Comparison of ENCODE assay signal across 8 cellular contexts in the genomic region with DNA sequence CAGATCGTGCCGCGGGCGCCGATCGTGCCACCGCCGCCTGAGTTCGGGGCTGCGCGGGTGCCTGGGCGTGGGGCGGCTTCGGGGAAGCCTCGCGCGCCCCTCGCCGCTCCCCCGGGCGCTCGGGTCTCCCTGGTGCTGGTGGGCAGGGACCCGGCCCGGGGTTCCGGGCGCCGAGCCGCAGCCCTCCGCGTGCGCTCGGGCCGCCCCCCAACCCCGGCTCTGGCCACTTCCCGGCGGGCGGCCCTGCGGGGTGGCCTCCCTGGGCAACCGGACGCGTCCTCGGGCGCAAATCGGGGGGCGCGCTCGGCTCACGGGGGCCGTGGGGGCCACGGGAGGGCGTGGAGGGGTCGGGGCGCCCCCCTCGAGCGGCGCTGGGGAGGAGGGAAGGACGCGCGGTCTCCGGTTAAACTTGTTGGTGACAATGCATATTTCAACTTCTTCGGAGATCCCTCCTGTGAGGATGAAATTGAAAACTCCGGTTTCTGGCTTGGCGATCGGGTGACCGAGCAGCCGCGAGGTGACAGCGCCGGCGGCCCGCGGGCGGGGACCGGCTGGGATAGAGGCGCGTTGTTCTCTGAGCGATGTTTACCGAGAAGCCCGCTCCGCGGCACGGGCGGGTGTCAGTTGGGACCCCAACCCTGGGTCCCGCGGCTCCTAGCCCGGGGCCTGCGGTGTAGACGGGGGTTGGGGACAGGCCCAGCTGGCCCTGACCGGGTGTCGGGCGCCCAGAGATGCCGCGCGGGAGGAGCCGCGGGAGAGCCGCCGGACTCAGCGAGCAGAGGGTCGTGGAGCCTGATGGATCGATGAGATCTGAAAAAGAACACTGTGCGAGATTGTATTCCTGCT. TPM values are rescaled to one million over a fixed set of nuclear protein-coding genes. Genes with fewer than 3 reads are reported as not detected.
DNase-seq lines count a peak whose midpoint lies in the region; ATAC-seq and TF ChIP-seq lines count a peak whose summit lies in the region.

No MANE protein-coding gene starts in this region.

- H3K4me3 Mint-ChIP-seq in stimulated activated naive CD8-positive, alpha-beta T cell treated with anti-CD3 and anti-CD28 coated beads, Interleukin-15, Interleukin-2, amounts not matched to agents 100 ng/mL and 50 ng/mL, for 24 hours: peak overlapping the region; percentile 70

- H3K36me3 Mint-ChIP-seq in stimulated activated naive CD8-positive, alpha-beta T cell treated with anti-CD3 and anti-CD28 coated beads, Interleukin-15, Interleukin-2, amounts not matched to agents 100 ng/mL and 50 ng/mL, for 24 hours (ENCODE audit: low read depth): no peaks in the 10 kb centered on the region

- H3K9me3 ChIP-seq in HUES64 (ENCODE audit: insufficient read depth, low read depth, low read length): no peaks in the 10 kb centered on the region
- no peaks in the 10 kb centered on the region for H3K9me3 ChIP-seq in breast epithelium

- intact Hi-C loops in breast epithelium (cut with DNase I; ENCODE audit: low total_unique reads): no loop called here

- peak overlapping the region; percentile 85 for H3K4me3 ChIP-seq in AG09309 (ENCODE audit: control insufficient read depth, low read depth, low read length)
- peak overlapping the region; percentile 79 for H3K4me3 ChIP-seq in HUES64 (ENCODE audit: low read length)
- peak overlapping the region; percentile 60 to 94 (median 90) for H3K4me3 ChIP-seq in breast epithelium

- no peak for TF ChIP-seq CTCF in AG09309 (IDR thresholded peaks at IDR 0.05; ENCODE audit: control insufficient read depth, insufficient read depth, low read depth, low read length, missing control alignments)
- TF ChIP-seq CTCF in breast epithelium (IDR thresholded peaks at IDR 0.05): no peak

- H3K27ac Mint-ChIP-seq in stimulated activated naive CD8-positive, alpha-beta T cell treated with anti-CD3 and anti-CD28 coated beads, Interleukin-15, Interleukin-2, amounts not matched to agents 100 ng/mL and 50 ng/mL, for 24 hours: no peak overlapping the region

- no peaks in the 10 kb centered on the region; the same call in 1 of the 2 replicates for H3K36me3 ChIP-seq in HUES64 (ENCODE audit: insufficient read depth, low read length)
- H3K36me3 ChIP-seq in breast epithelium: no peaks in the 10 kb centered on the region

- H3K27me3 Mint-ChIP-seq in stimulated activated naive CD8-positive, alpha-beta T cell treated with anti-CD3 and anti-CD28 coated beads, Interleukin-15, Interleukin-2, amounts not matched to agents 100 ng/mL and 50 ng/mL, for 24 hours: peaks cover 66% of the 10 kb centered on the region

- no peaks in the 10 kb centered on the region for H3K9me3 Mint-ChIP-seq in stimulated activated naive CD8-positive, alpha-beta T cell treated with anti-CD3 and anti-CD28 coated beads, Interleukin-15, Interleukin-2, amounts not matched to agents 100 ng/mL and 50 ng/mL, for 24 hours

- peak overlapping the region; percentile 72 for H3K9ac ChIP-seq in HUES64 (ENCODE audit: low read depth, low read length)

- peaks cover 27% of the 10 kb centered on the region for H3K4me1 Mint-ChIP-seq in stimulated activated naive CD8-positive, alpha-beta T cell treated with anti-CD3 and anti-CD28 coated beads, Interleukin-15, Interleukin-2, amounts not matched to agents 100 ng/mL and 50 ng/mL, for 24 hours (ENCODE audit: low read depth)

- no peak for DNase-seq in AG09309 (ENCODE audit: low read depth)
- peak in 1 of 2 donors; percentile 53 for DNase-seq in breast epithelium (ENCODE audit: low spot score in 2 of 2)
- peak; percentile 75 for DNase-seq in left kidney (ENCODE audit: low read depth, low spot score)
- no peak for DNase-seq in GOT3 (lab: John Stamatoyannopoulos, UW)
- no peak for DNase-seq in NCI-H1105 (lab: John Stamatoyannopoulos, UW)

- under 1% methylated on average over 102 of the region's 102 CpGs for WGBS in HUES64

- ATAC-seq in HG02623 (IDR thresholded peaks at IDR 0.05; ENCODE audit: unreplicated experiment): no peak

- TF ChIP-seq POLR2A in breast epithelium (IDR thresholded peaks at IDR 0.05): no peak

- H3K27ac ChIP-seq in HUES64 (ENCODE audit: low read depth, low read length): no peak overlapping the region
- peak overlapping the region; percentile 91 to 94 for H3K27ac ChIP-seq in breast epithelium

- H3K27me3 ChIP-seq in HUES64 (ENCODE audit: insufficient read depth, low read length): peaks cover 33% of the 10 kb centered on the region
- no peaks in the 10 kb centered on the region for H3K27me3 ChIP-seq in breast epithelium

- peaks cover 52% of the 10 kb centered on the region for H3K4me1 ChIP-seq in HUES64 (ENCODE audit: insufficient read depth, low read length)
- peaks cover 10 to 12% of the 10 kb centered on the region in 2 donors for H3K4me1 ChIP-seq in breast epithelium

RNA-seq across cellular contexts. Expression of a gene that starts 0.7 kb away (rescaled TPM):
- polyA plus RNA-seq in HUES64 (2013, experiment 1 of 2): 26.2 TPM
- polyA plus RNA-seq in HUES64 (2013, experiment 2 of 2): 29.3 TPM
- 10 to 100 TPM; 28.5 to 73.6 (median 44.2) TPM for total RNA-seq in breast epithelium
